Comparison of ENCODE assay signal across 21 cellular contexts in the genomic region with DNA sequence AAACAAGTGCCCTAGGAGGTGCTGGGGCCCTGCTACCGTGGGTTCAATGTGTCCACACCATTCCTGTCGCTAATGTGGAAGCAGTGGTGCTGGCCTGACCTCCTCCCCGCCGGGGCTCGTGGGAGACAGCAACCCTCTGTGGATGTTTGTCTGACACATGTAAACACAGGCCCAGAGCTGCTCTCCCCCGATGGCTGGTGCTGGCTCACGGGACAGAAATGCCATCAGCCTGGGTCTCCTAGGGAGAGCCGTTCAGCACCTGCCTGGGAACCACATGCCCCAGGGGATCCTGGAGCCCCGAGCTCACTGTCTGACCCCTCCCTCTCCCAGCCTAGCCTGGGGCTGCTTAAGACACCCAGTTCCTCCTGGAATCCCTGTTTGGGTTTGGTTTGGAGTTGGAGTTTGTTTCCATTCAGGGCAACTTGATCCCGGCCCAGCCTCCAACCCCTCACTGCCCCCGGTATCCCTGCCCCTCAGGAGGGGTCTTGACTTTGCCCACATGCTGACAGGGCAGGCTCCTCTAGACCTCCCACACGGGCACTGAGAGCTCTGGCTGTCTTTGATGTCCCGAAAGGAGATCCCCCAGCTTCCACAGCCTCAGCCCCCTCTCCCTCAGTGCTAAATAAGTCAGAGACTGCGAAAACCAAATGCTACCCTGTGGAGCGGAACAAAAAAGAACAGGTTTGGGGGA. TPM values are rescaled to one million over a fixed set of nuclear protein-coding genes. Genes with fewer than 3 reads are reported as not detected.
A peak's percentile ranks its signal among the peaks of the same experiment; 100 is the strongest.
DNase-seq lines count a peak whose midpoint lies in the region; ATAC-seq, FAIRE-seq and TF ChIP-seq lines count a peak whose summit lies in the region.
"Had no signal": no experiment of that assay in that cellular context is flagged by ENCODE, and none has a peak within 500 bp of the region (broad histone marks: within the 10 kb centered on the region; RNA-seq: fewer than 3 reads in every experiment).

No MANE protein-coding gene starts in this region.

- H3K9me1 ChIP-seq in K562 (ENCODE audit: control insufficient read depth, insufficient read depth, low read length) = no peaks in the 10 kb centered on the region

- no peak for TF ChIP-seq CTCF in K562 (IDR thresholded peaks at IDR 0.05 in 2 of 3, conservative IDR thresholded peaks at IDR 0.05 in 1 of 3; ENCODE audit: insufficient read depth in 2 of 3, low read depth in 1 of 3, low read length in 3 of 3)

- no peak overlapping the region for H3K4me2 ChIP-seq in K562 (ENCODE audit: insufficient read depth, low read length)
- H3K4me2 ChIP-seq: SK-N-SH had no signal

- H3K79me2 ChIP-seq in K562 (ENCODE audit: control insufficient read depth, insufficient read depth, low read length) = no peaks in the 10 kb centered on the region

- H3K4me3 ChIP-seq in right cardiac atrium (ENCODE audit: low read length) (no peak overlapping the region), K562 (no peak overlapping the region)

- H4K20me1 ChIP-seq in K562 (replicated peaks; ENCODE audit: control insufficient read depth, insufficient read depth, low read length) = no peaks in the 10 kb centered on the region

- TF ChIP-seq POLR2A in K562 (conservative IDR thresholded peaks at IDR 0.05) = no peak

- H3K9me3 ChIP-seq in right cardiac atrium (ENCODE audit: control insufficient read depth, low read length) (no peaks in the 10 kb centered on the region), K562 (replicated peaks; ENCODE audit: control insufficient read depth, insufficient read depth, low read depth, low read length) (no peaks in the 10 kb centered on the region)
- H3K9me3 ChIP-seq: SK-N-SH had no signal

- TF ChIP-seq RAD21 in K562 (CRISPR knock-in tag; conservative IDR thresholded peaks at IDR 0.05 in 1 of 2, IDR thresholded peaks at IDR 0.05 in 1 of 2) = no peak

- intact Hi-C loops in right cardiac atrium (cut with DNase I) (no loop called here), Right ventricle myocardium inferior (cut with DNase I) (no loop called here), K562 (cut with micrococcal nuclease) (no loop called here)

- 66% methylated on average over 15 of the region's 15 CpGs for WGBS in right cardiac atrium
- 10% methylated on average over 15 of the region's 15 CpGs for WGBS in K562 (ENCODE audit: insufficient coverage, low coverage, missing lambda C conversion rate)

- ATAC-seq in right cardiac atrium = peak in 1 of 2 donors; percentile 23
- ATAC-seq in Right ventricle myocardium inferior = no peak
- peak; percentile 26; the same call in 2 of the 3 replicates for ATAC-seq in K562
- no peak for ATAC-seq in HG03378 (IDR thresholded peaks at IDR 0.05; ENCODE audit: unreplicated experiment)
- no peak for ATAC-seq in HG02884 (IDR thresholded peaks at IDR 0.05; ENCODE audit: unreplicated experiment)

- FAIRE-seq in K562 (lab: Jason Lieb, UNC) = no peak

- DNase-seq in right cardiac atrium (peak in 2 of 3 donors; percentile 18 to 28), Right ventricle myocardium inferior (ENCODE audit: missing footprints) (no peak), K562 (ENCODE audit: extremely low read depth in 1 of 4, low spot score in 3 of 4) (no peak), left kidney (ENCODE audit: low read depth, low spot score) (peak; percentile 77), NAMALWA (ENCODE audit: low spot score) (no peak)
- no peak for DNase-seq in stimulated activated naive CD4-positive, alpha-beta T cell (lab: John Stamatoyannopoulos, UW)
- DNase-seq: 8988T; DMS79; GF-D8; Kasumi-1; NCI-H1417 treated with DMSO at 0.1 percent for 48 hours; NCI-H2029; NCI-H226; NCI-H526 treated with DMSO at 0.1 percent for 48 hours; NK-92 treated with Interleukin-12 subunit alpha and Interleukin-12 subunit beta, amount 100 ng/mL, for 24 hours; OCI-M1; SK-N-SH had no signal

- no peaks in the 10 kb centered on the region for H3K4me1 ChIP-seq in right cardiac atrium (ENCODE audit: control insufficient read depth, insufficient read depth, low read length)
- H3K4me1 ChIP-seq in K562 (replicated peaks in 1 of 2; ENCODE audit: control insufficient read depth in 2 of 2, insufficient read depth in 2 of 2, low read length in 2 of 2) = no peaks in the 10 kb centered on the region

- CTCF ChIA-PET in K562 (lab: Yijun Ruan, JAX; ENCODE audit: low intra/inter-chr PET ratio) = no interaction called here

- POLR2A ChIA-PET in K562 (lab: Yijun Ruan, JAX) = interaction anchor here (0.6 to 2.2 kb wide), 2 partner anchors 13 to 357 kb away, joined by 3 to 7 read pairs; no protein-coding TSS in a partner anchor

- H2AFZ ChIP-seq in K562 (ENCODE audit: low read depth, low read length) = no peak overlapping the region

- no TSS peak for BruUV-seq in K562 (replicated peaks; lab: Mats Ljungman, UMichigan)

- TF ChIP-seq EP300 in K562 (IDR thresholded peaks at IDR 0.05; ENCODE audit: low read length) = no peak

- in situ Hi-C loops in K562 (cut with MboI) = no loop called here

- H3K27ac ChIP-seq in right cardiac atrium (ENCODE audit: low read length) (no peak overlapping the region), K562 (ENCODE audit: extremely low read depth, low read depth, low read length) (no peak overlapping the region)
- H3K27ac ChIP-seq: C4-2B had no signal

- peak overlapping the region in 1 of 2 experiments; percentile 2; a peak in 1 of 4 replicates for H3K9ac ChIP-seq in K562 (ENCODE audit: insufficient read depth in 1 of 2, low read depth in 2 of 2, low read length in 2 of 2)
- H3K9ac ChIP-seq: SK-N-SH had no signal

- H3K36me3 ChIP-seq in K562 (ENCODE audit: control insufficient read depth, insufficient read depth, low read length) = no peaks in the 10 kb centered on the region

- H3K27me3 ChIP-seq in right cardiac atrium (ENCODE audit: control insufficient read depth, insufficient read depth) (no peaks in the 10 kb centered on the region), K562 (ENCODE audit: control insufficient read depth in 2 of 2, insufficient read depth in 2 of 2, low read length in 2 of 2) (peaks cover 25 to 92% of the 10 kb centered on the region in 2 experiments; a peak in 4 of 5 replicates)

TF ChIP-seq in K562, 482 proteins besides CTCF, POLR2A, EP300 and RAD21:
- no peak for TF ChIP-seq FOXM1 (IDR thresholded peaks at IDR 0.05; ENCODE audit: low read depth)
- no peak for TF ChIP-seq FOXM1 (CRISPR knock-in tag; IDR thresholded peaks at IDR 0.05; ENCODE audit: low read depth)
- no peak for TF ChIP-seq TOE1 (IDR thresholded peaks at IDR 0.05; ENCODE audit: borderline replicate concordance)
- no peak for TF ChIP-seq TOE1 (CRISPR knock-in tag; IDR thresholded peaks at IDR 0.05; ENCODE audit: borderline replicate concordance, low read depth)

RNA-seq across cellular contexts. Expression of a gene that starts 50.9 kb away (rescaled TPM):
- total RNA-seq in right cardiac atrium (1 to 10 TPM; 2.1 to 7.1 (median 3.3) TPM), Right ventricle myocardium inferior (18.2 TPM), K562 (2014; rRNA removed) (not detected in 2 replicates), K562 (2014; rRNA removed; fragmentation: Illumina TruSeq; extraction: Trizol) (not detected in 2 replicates), K562 (2015; rRNA removed; fragmentation: Illumina TruSeq; extraction: Trizol) (not detected in 2 replicates), K562 (2021) (0.09 TPM in 1 of 2 replicates, not detected in the other)
- polyA plus RNA-seq in right cardiac atrium (2.9 TPM), K562 (2011; rRNA removed) (0.20 and 0.51 TPM in 2 replicates), K562 (2014; fragmentation: Illumina TruSeq; extraction: Trizol) (0.12 TPM in 1 of 2 replicates, not detected in the other), K562 (2014; fragmentation: Nextera tagmentation; extraction: Ambion mirVana) (under 1 TPM in 1 of 2 experiments, not detected in 1; 0.03 TPM), K562 (2014; rRNA removed) (0.05 TPM in 1 of 2 replicates, not detected in the other)
- total RNA-seq in K562 (2011; cell fraction: chromatin; rRNA removed; ENCODE audit: low replicate concordance) = 0.28 and 0.58 TPM in 2 replicates
- 0.33 and 1.1 TPM in 2 replicates for total RNA-seq in K562 (2011; cell fraction: nucleolus; rRNA removed)
- total RNA-seq in K562 (2011; cell fraction: nucleoplasm; rRNA removed) = 0.37 and 0.53 TPM in 2 replicates
- 0.69 and 1.4 TPM in 2 replicates for polyA plus RNA-seq in K562 (2011; cell fraction: cytosol; rRNA removed)
- 0.37 and 0.65 TPM in 2 replicates for polyA plus RNA-seq in K562 (2011; cell fraction: nucleus; rRNA removed)
- 0.22 and 0.37 TPM in 2 replicates for polyA plus RNA-seq in K562 (2012)
- 0.28 TPM in 1 of 2 replicates, not detected in the other for polyA minus RNA-seq in K562 (2011; rRNA and poly(A)+ RNA removed)
- 1.8 TPM in 1 of 2 replicates, not detected in the other for polyA minus RNA-seq in K562 (2011; cell fraction: cytosol; rRNA and poly(A)+ RNA removed)
- 0.56 TPM in 1 of 2 replicates, not detected in the other for polyA minus RNA-seq in K562 (2011; cell fraction: nucleus; rRNA and poly(A)+ RNA removed)
- total RNA-seq: H4 had no signal

Comparison
In these comparisons a context has a peak if more than half of its experiments do, and no peak if none do; other contexts are left out.
1. DNase-seq: peak in right cardiac atrium (2 of 3) and left kidney (single experiment); none in Right ventricle myocardium inferior (single experiment), K562 (0 of 4), NAMALWA (single experiment) and stimulated activated naive CD4-positive, alpha-beta T cell (0 of 6).